Comparison of ENCODE assay signal across 1 cellular context in the genomic region with DNA sequence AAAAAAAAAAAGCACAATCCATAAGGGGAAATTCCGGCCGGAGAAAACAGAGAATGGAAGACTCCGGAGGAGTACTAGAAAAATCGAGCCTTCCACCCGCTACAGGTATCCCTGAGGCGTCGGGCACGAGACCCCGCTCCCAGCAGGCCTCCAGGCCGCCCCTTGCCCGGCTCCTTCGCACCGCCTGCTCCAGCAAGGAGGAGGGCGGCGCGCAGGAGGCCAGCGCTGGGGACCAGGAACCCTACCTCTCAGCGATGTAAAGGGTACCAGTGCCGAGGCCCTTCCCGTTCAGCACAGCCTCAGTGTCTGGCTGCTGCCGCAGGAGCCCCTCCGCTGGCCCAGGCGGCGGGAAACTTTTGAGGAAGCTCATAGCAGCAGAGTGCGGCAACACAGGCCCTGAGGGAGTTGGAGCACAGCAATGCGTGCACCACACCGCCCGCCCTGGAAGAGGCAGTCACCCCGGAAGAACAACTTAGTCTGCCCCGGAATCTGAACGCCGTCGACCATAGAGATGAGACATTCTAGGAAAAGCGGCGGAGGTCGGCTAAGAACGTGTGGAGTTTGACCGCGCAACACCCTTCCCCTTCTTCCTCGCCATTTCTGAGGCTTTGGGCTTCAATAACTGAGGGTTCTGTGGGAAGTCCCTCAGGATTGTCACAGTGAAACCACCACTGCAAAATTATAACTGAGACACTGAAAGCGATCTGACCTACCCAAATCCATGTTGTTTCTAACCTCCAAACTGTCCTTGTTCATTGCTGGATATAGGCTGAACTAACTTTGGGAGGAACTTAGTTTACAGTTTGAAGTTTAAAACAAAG.
TF ChIP-seq lines count a peak whose summit lies in the region.

A gene with protein sequence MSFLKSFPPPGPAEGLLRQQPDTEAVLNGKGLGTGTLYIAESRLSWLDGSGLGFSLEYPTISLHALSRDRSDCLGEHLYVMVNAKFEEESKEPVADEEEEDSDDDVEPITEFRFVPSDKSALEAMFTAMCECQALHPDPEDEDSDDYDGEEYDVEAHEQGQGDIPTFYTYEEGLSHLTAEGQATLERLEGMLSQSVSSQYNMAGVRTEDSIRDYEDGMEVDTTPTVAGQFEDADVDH (minus strand): TSS at position 450 of the 821 bp plus-strand sequence. CDS start 80 bp downstream, at position 370.

TF ChIP-seq in GM12878, 131 proteins besides CTCF, POLR2A, EP300 and RAD21 (continued from another document):
- TF ChIP-seq, protein P1, sequence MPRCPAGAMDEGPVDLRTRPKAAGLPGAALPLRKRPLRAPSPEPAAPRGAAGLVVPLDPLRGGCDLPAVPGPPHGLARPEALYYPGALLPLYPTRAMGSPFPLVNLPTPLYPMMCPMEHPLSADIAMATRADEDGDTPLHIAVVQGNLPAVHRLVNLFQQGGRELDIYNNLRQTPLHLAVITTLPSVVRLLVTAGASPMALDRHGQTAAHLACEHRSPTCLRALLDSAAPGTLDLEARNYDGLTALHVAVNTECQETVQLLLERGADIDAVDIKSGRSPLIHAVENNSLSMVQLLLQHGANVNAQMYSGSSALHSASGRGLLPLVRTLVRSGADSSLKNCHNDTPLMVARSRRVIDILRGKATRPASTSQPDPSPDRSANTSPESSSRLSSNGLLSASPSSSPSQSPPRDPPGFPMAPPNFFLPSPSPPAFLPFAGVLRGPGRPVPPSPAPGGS (IDR thresholded peaks at IDR 0.05; ENCODE audit: borderline replicate concordance, insufficient read depth, low read depth, low read length, poor library complexity, severe bottlenecking) = no peak
- no peak for TF ChIP-seq ZNF384 (IDR thresholded peaks at IDR 0.05; ENCODE audit: borderline replicate concordance, low read depth, low read length)
- TF ChIP-seq POU2F2 (IDR thresholded peaks at IDR 0.05; ENCODE audit: borderline replicate concordance, low read depth, low read length) = peak; percentile 22; the same call in 1 of the 3 replicates
- TF ChIP-seq, protein P2, sequence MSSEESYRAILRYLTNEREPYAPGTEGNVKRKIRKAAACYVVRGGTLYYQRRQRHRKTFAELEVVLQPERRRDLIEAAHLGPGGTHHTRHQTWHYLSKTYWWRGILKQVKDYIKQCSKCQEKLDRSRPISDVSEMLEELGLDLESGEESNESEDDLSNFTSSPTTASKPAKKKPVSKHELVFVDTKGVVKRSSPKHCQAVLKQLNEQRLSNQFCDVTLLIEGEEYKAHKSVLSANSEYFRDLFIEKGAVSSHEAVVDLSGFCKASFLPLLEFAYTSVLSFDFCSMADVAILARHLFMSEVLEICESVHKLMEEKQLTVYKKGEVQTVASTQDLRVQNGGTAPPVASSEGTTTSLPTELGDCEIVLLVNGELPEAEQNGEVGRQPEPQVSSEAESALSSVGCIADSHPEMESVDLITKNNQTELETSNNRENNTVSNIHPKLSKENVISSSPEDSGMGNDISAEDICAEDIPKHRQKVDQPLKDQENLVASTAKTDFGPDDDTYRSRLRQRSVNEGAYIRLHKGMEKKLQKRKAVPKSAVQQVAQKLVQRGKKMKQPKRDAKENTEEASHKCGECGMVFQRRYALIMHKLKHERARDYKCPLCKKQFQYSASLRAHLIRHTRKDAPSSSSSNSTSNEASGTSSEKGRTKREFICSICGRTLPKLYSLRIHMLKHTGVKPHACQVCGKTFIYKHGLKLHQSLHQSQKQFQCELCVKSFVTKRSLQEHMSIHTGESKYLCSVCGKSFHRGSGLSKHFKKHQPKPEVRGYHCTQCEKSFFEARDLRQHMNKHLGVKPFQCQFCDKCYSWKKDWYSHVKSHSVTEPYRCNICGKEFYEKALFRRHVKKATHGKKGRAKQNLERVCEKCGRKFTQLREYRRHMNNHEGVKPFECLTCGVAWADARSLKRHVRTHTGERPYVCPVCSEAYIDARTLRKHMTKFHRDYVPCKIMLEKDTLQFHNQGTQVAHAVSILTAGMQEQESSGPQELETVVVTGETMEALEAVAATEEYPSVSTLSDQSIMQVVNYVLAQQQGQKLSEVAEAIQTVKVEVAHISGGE (CRISPR knock-in tag; IDR thresholded peaks at IDR 0.05) = no peak
- TF ChIP-seq, protein P3, sequence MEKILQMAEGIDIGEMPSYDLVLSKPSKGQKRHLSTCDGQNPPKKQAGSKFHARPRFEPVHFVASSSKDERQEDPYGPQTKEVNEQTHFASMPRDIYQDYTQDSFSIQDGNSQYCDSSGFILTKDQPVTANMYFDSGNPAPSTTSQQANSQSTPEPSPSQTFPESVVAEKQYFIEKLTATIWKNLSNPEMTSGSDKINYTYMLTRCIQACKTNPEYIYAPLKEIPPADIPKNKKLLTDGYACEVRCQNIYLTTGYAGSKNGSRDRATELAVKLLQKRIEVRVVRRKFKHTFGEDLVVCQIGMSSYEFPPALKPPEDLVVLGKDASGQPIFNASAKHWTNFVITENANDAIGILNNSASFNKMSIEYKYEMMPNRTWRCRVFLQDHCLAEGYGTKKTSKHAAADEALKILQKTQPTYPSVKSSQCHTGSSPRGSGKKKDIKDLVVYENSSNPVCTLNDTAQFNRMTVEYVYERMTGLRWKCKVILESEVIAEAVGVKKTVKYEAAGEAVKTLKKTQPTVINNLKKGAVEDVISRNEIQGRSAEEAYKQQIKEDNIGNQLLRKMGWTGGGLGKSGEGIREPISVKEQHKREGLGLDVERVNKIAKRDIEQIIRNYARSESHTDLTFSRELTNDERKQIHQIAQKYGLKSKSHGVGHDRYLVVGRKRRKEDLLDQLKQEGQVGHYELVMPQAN (conservative IDR thresholded peaks at IDR 0.05) = peak; percentile 90
- TF ChIP-seq, protein P4, sequence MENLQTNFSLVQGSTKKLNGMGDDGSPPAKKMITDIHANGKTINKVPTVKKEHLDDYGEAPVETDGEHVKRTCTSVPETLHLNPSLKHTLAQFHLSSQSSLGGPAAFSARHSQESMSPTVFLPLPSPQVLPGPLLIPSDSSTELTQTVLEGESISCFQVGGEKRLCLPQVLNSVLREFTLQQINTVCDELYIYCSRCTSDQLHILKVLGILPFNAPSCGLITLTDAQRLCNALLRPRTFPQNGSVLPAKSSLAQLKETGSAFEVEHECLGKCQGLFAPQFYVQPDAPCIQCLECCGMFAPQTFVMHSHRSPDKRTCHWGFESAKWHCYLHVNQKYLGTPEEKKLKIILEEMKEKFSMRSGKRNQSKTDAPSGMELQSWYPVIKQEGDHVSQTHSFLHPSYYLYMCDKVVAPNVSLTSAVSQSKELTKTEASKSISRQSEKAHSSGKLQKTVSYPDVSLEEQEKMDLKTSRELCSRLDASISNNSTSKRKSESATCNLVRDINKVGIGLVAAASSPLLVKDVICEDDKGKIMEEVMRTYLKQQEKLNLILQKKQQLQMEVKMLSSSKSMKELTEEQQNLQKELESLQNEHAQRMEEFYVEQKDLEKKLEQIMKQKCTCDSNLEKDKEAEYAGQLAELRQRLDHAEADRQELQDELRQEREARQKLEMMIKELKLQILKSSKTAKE (IDR thresholded peaks at IDR 0.05; ENCODE audit: low read depth, poor library complexity, severe bottlenecking) = no peak
- peak; percentile 66 for TF ChIP-seq CBX5 (IDR thresholded peaks at IDR 0.05; ENCODE audit: low read depth)
- TF ChIP-seq, protein P5, sequence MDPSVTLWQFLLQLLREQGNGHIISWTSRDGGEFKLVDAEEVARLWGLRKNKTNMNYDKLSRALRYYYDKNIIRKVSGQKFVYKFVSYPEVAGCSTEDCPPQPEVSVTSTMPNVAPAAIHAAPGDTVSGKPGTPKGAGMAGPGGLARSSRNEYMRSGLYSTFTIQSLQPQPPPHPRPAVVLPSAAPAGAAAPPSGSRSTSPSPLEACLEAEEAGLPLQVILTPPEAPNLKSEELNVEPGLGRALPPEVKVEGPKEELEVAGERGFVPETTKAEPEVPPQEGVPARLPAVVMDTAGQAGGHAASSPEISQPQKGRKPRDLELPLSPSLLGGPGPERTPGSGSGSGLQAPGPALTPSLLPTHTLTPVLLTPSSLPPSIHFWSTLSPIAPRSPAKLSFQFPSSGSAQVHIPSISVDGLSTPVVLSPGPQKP (IDR thresholded peaks at IDR 0.05; ENCODE audit: low read depth, low read length) = peak; percentile 69
- no peak for TF ChIP-seq BCL11A (IDR thresholded peaks at IDR 0.05; ENCODE audit: low read depth, low read length)
- peak; percentile 93 for TF ChIP-seq IKZF1 (conservative IDR thresholded peaks at IDR 0.05)
- TF ChIP-seq TCF7 (IDR thresholded peaks at IDR 0.05; ENCODE audit: borderline replicate concordance) = no peak
- TF ChIP-seq SUZ12 (IDR thresholded peaks at IDR 0.05; ENCODE audit: unreplicated experiment) = no peak
- TF ChIP-seq BRCA1 (IDR thresholded peaks at IDR 0.05; ENCODE audit: low read depth, low read length) = no peak
- peak; percentile 70 for TF ChIP-seq MYC (IDR thresholded peaks at IDR 0.05; ENCODE audit: insufficient read depth, insufficient read length, insufficient replicate concordance, low read length, severe bottlenecking)
- TF ChIP-seq SMARCA5 (IDR thresholded peaks at IDR 0.05) = peak; percentile 7; the same call in 1 of the 2 replicates
- TF ChIP-seq SMAD5 (IDR thresholded peaks at IDR 0.05; ENCODE audit: low read depth) = peak; percentile 89; the same call in 1 of the 2 replicates
- TF ChIP-seq SIN3A (IDR thresholded peaks at IDR 0.05; ENCODE audit: low read depth, low read length) = peak; percentile 89
- TF ChIP-seq POLR2AphosphoS5 (IDR thresholded peaks at IDR 0.05; ENCODE audit: low read length) = peak; percentile 93
